In genomic region chr5:43008369-43009158, GRCh38 we compare ENCODE assay signal across 1 cellular context.
TF ChIP-seq lines count a peak whose summit lies in the region.

No MANE protein-coding gene starts in this region.

TF ChIP-seq in K562, 482 proteins besides CTCF, POLR2A, EP300 and RAD21 (continued from another document):
- TF ChIP-seq BRF1 (IDR thresholded peaks at IDR 0.05; ENCODE audit: borderline replicate concordance, extremely low read depth, insufficient read length) (no peak), HOMEZ (CRISPR knock-in tag; IDR thresholded peaks at IDR 0.05) (no peak), ZNF165 (CRISPR knock-in tag; IDR thresholded peaks at IDR 0.05; ENCODE audit: borderline replicate concordance) (no peak)
